Comparison of ENCODE assay signal across 29 cellular contexts in genomic region chr6:78623567-78623966, GRCh38.
"Had no signal": no experiment of that assay in that cellular context is flagged by ENCODE, and none has a peak within 500 bp of the region (broad histone marks: within the 10 kb centered on the region; RNA-seq: fewer than 3 reads in every experiment).

No MANE protein-coding gene starts in this region.

- H3K4me3 Mint-ChIP-seq: activated CD4-positive, alpha-beta T cell treated with anti-CD3 and anti-CD28 coated beads, Interleukin-2, amount 10 ng/mL, durations not matched to agents 24 days and 14 days; activated CD8-positive, alpha-beta T cell treated with anti-CD3 and anti-CD28 coated beads for 36 hours; activated naive CD8-positive, alpha-beta T cell treated with anti-CD3 and anti-CD28 coated beads, Interleukin-2, amount 10 ng/mL, durations not matched to agents 7 days and 5 days; activated T-cell treated with anti-CD3 and anti-CD28 coated beads, Interleukin-2, amount 50 U/mL, for 72 hours; activated T-helper 17 cell treated with anti-CD3 and anti-CD28 coated beads, Interleukin-2, amount 50 U/mL, for 72 hours had no signal

- H3K9me3 Mint-ChIP-seq: activated CD4-positive, alpha-beta T cell treated with anti-CD3 and anti-CD28 coated beads, Interleukin-2, amount 10 ng/mL, durations not matched to agents 24 days and 14 days; activated CD8-positive, alpha-beta T cell treated with anti-CD3 and anti-CD28 coated beads for 36 hours; activated naive CD8-positive, alpha-beta T cell treated with anti-CD3 and anti-CD28 coated beads, Interleukin-2, amount 10 ng/mL, durations not matched to agents 7 days and 5 days; activated T-helper 17 cell treated with anti-CD3 and anti-CD28 coated beads, Interleukin-2, amount 50 U/mL, for 72 hours had no signal

- ATAC-seq: activated CD8-positive, alpha-beta T cell treated with anti-CD3 and anti-CD28 coated beads for 36 hours; activated T-cell treated with anti-CD3 and anti-CD28 coated beads, Interleukin-2, amount 50 U/mL, for 72 hours; activated T-helper 17 cell treated with anti-CD3 and anti-CD28 coated beads, Interleukin-2, amount 50 U/mL, for 72 hours; body of pancreas; K562; Panc1 had no signal

- H3K27ac Mint-ChIP-seq: activated CD4-positive, alpha-beta T cell treated with anti-CD3 and anti-CD28 coated beads, Interleukin-2, amount 10 ng/mL, durations not matched to agents 24 days and 14 days; activated CD8-positive, alpha-beta T cell treated with anti-CD3 and anti-CD28 coated beads for 36 hours; activated naive CD8-positive, alpha-beta T cell treated with anti-CD3 and anti-CD28 coated beads, Interleukin-2, amount 10 ng/mL, durations not matched to agents 7 days and 5 days; activated T-cell treated with anti-CD3 and anti-CD28 coated beads, Interleukin-2, amount 50 U/mL, for 72 hours; activated T-helper 17 cell treated with anti-CD3 and anti-CD28 coated beads, Interleukin-2, amount 50 U/mL, for 72 hours had no signal

- H3K36me3 Mint-ChIP-seq: activated naive CD8-positive, alpha-beta T cell treated with anti-CD3 and anti-CD28 coated beads, Interleukin-2, amount 10 ng/mL, durations not matched to agents 7 days and 5 days had no signal

- H3K27ac ChIP-seq: ascending aorta, body of pancreas, breast epithelium, SJCRH30, SK-N-MC, WERI-Rb-1 had no signal

- H3K4me1 ChIP-seq: ascending aorta, body of pancreas, breast epithelium, SJCRH30 had no signal

- H3K4me1 Mint-ChIP-seq: activated CD4-positive, alpha-beta T cell treated with anti-CD3 and anti-CD28 coated beads, Interleukin-2, amount 10 ng/mL, durations not matched to agents 24 days and 14 days; activated naive CD8-positive, alpha-beta T cell treated with anti-CD3 and anti-CD28 coated beads, Interleukin-2, amount 10 ng/mL, durations not matched to agents 7 days and 5 days; activated T-helper 17 cell treated with anti-CD3 and anti-CD28 coated beads, Interleukin-2, amount 50 U/mL, for 72 hours had no signal

- FAIRE-seq: K562 had no signal

- H3K4me3 ChIP-seq: ascending aorta, body of pancreas, breast epithelium, K562, SJCRH30, SK-N-MC had no signal

- H3K9me3 ChIP-seq: ascending aorta, body of pancreas, breast epithelium, SJCRH30 had no signal

- H3K36me3 ChIP-seq: ascending aorta, breast epithelium, SJCRH30, WERI-Rb-1 had no signal

- H3K27me3 ChIP-seq: ascending aorta, body of pancreas, breast epithelium, SJCRH30 had no signal

- DNase-seq: activated CD4-positive, alpha-beta T cell treated with anti-CD3 and anti-CD28 coated beads, Interleukin-2, amount 10 ng/mL, durations not matched to agents 24 days and 14 days; activated CD4-positive, alpha-beta T cell treated with anti-CD3 and anti-CD28 coated beads, Interleukin-2, amount 50 U/mL, for 4 hours; activated CD8-positive, alpha-beta T cell treated with anti-CD3 and anti-CD28 coated beads for 36 hours; activated effector memory CD4-positive, alpha-beta T cell treated with anti-CD3 and anti-CD28 coated beads, Interleukin-2, amount 50 U/mL, for 16 hours; activated naive CD4-positive, alpha-beta T cell; activated naive CD4-positive, alpha-beta T cell treated with anti-CD3 and anti-CD28 coated beads, Interleukin-2, amount 50 U/mL, for 16 hours; activated naive CD8-positive, alpha-beta T cell treated with anti-CD3 and anti-CD28 coated beads, Interleukin-2, amount 10 ng/mL, durations not matched to agents 7 days and 5 days; activated T-cell treated with anti-CD3 and anti-CD28 coated beads, Interleukin-2, amount 50 U/mL, for 1 hour; activated T-cell treated with anti-CD3 and anti-CD28 coated beads, Interleukin-2, amount 50 U/mL, for 72 hours; amygdala; body of pancreas; central memory CD4-positive, alpha-beta T cell; NCI-H1436 treated with DMSO at 0.1 percent for 48 hours; NCI-H1694 treated with DMSO at 0.1 percent for 48 hours; NCI-H2029; NCI-H510A; NCI-H526; NCI-H748 treated with DMSO at 0.1 percent for 48 hours; OCI-M1; SHP77; SJCRH30; T1000; WERI-Rb-1 had no signal

- H3K27me3 Mint-ChIP-seq: activated CD4-positive, alpha-beta T cell treated with anti-CD3 and anti-CD28 coated beads, Interleukin-2, amount 10 ng/mL, durations not matched to agents 24 days and 14 days; activated naive CD8-positive, alpha-beta T cell treated with anti-CD3 and anti-CD28 coated beads, Interleukin-2, amount 10 ng/mL, durations not matched to agents 7 days and 5 days had no signal
